8 cellular contexts compared by ENCODE assay signal in genomic region chr5:131635755-131636479, GRCh38. TPM values are rescaled to one million over a fixed set of nuclear protein-coding genes. Genes with fewer than 3 reads are reported as not detected.
A peak's percentile ranks its signal among the peaks of the same experiment; 100 is the strongest.
DNase-seq lines count a peak whose midpoint lies in the region; ATAC-seq, FAIRE-seq and TF ChIP-seq lines count a peak whose summit lies in the region.

No MANE protein-coding gene starts in this region.

- H3K9me3 ChIP-seq in AG04450 (ENCODE audit: control insufficient read depth, insufficient read depth, low read length): peaks cover 4% of the 10 kb centered on the region; the same call in 1 of the 2 replicates

- peak overlapping the region; percentile 66 for H3K4me3 ChIP-seq in AG04450 (ENCODE audit: low read depth, low read length)
- peak overlapping the region; percentile 88 for H3K4me3 ChIP-seq in epithelial cell of proximal tubule (ENCODE audit: low read depth, low read length)

- no peaks in the 10 kb centered on the region for H3K27me3 Mint-ChIP-seq in natural killer cell (ENCODE audit: low read depth in 2 of 2)

- peak overlapping the region in 1 of 2 donors; percentile 96 for H3K27ac Mint-ChIP-seq in natural killer cell

- peak overlapping the region; percentile 95 for H3K4me3 Mint-ChIP-seq in natural killer cell

- ATAC-seq in natural killer cell (no peak), GM18907 (IDR thresholded peaks at IDR 0.05; ENCODE audit: unreplicated experiment) (no peak)

- H3K36me3 Mint-ChIP-seq in natural killer cell: no peaks in the 10 kb centered on the region

- CTCF ChIA-PET in AG04450 (lab: Charles Lee): interaction anchor here (1.3 kb wide), 1 partner anchor 46 kb away, joined by 9 read pairs; no protein-coding TSS in a partner anchor

- in situ Hi-C loops in KBM-7 (cut with MboI; ENCODE audit: low pct_unique_long_range_greater_than_20kb, low sequenced_read_pairs): no loop called here

- POLR2A ChIA-PET in AG04450 (lab: Yijun Ruan, JAX): interaction anchor here (0.7 to 1.3 kb wide), 2 partner anchors 35 to 104 kb away, joined by 3 to 5 read pairs; no protein-coding TSS in a partner anchor

- no peaks in the 10 kb centered on the region for H3K27me3 ChIP-seq in AG04450 (ENCODE audit: control insufficient read depth, insufficient read depth, low read length)

- no peak for FAIRE-seq in GM19239 (lab: Jason Lieb, UNC)

- H3K9me3 Mint-ChIP-seq in natural killer cell: no peaks in the 10 kb centered on the region

- DNase-seq in AG04450 (ENCODE audit: low read depth, low spot score) (no peak), GM19239 (ENCODE audit: insufficient read length, low spot score) (peak; percentile 1), SKM-1 treated with dmso at 0.1 percent for 144 hours (lab: John Stamatoyannopoulos, UW; ENCODE audit: unreplicated experiment) (peak; percentile 55), epithelial cell of proximal tubule (ENCODE audit: low read depth) (peak; percentile 23), natural killer cell (no peak), KBM-7 (no peak), DMS 273 treated with DMSO at 0.1 percent for 48 hours (lab: John Stamatoyannopoulos, UW) (no peak)

- intact Hi-C loops in natural killer cell (cut with micrococcal nuclease): loop anchor here (1.0 to 5.0 kb wide), 5 partner anchors 41 to 376 kb away; partner anchors contain the start of genes ACSL6 and FNIP1

- H3K27ac ChIP-seq in AG04450 (ENCODE audit: low read depth, low read length): peak overlapping the region; percentile 98

- peaks cover 31 to 32% of the 10 kb centered on the region in 2 donors for H3K4me1 Mint-ChIP-seq in natural killer cell

- TF ChIP-seq CTCF in AG04450 (IDR thresholded peaks at IDR 0.05; ENCODE audit: low read depth, low read length) (no peak), epithelial cell of proximal tubule (conservative IDR thresholded peaks at IDR 0.05; ENCODE audit: low read depth, low read length) (no peak), natural killer cell (IDR thresholded peaks at IDR 0.05) (no peak)

RNA-seq across cellular contexts. Expression of gene RAPGEF6, which starts 0.9 kb away (rescaled TPM):
- 8.1 and 13.1 TPM in 2 replicates for polyA plus RNA-seq in AG04450 (2011; rRNA removed)
- 30.5 and 44.7 TPM in 2 replicates for polyA minus RNA-seq in AG04450 (2011; rRNA and poly(A)+ RNA removed)
- total RNA-seq in epithelial cell of proximal tubule (8.5 and 12.9 TPM in 2 replicates), natural killer cell (10 to 100 TPM; 30.1 to 61.0 (median 42.1) TPM)

Comparison
In these comparisons a context has a peak if more than half of its experiments do, and no peak if none do; other contexts are left out.
1. DNase-seq: peak in GM19239 (single experiment), SKM-1 treated with dmso at 0.1 percent for 144 hours (single experiment) and epithelial cell of proximal tubule (single experiment); none in AG04450 (single experiment), natural killer cell (single experiment), KBM-7 (single experiment) and DMS 273 treated with DMSO at 0.1 percent for 48 hours (single experiment).